In genomic region chr5:176466245-176466871, GRCh38 we compare ENCODE assay signal across 9 cellular contexts. TPM values are rescaled to one million over a fixed set of nuclear protein-coding genes. Genes with fewer than 3 reads are reported as not detected.
DNase-seq lines count a peak whose midpoint lies in the region; ATAC-seq and TF ChIP-seq lines count a peak whose summit lies in the region.
"Had no signal": no experiment of that assay in that cellular context is flagged by ENCODE, and none has a peak within 500 bp of the region (broad histone marks: within the 10 kb centered on the region; RNA-seq: fewer than 3 reads in every experiment).

No MANE protein-coding gene starts in this region.

- peak; percentile 91 for ATAC-seq in RWPE2 (ENCODE audit: low read depth)
- ATAC-seq: WTC11 had no signal

- H3K27me3 ChIP-seq in RWPE2 (ENCODE audit: insufficient read depth, poor library complexity, severe bottlenecking) (no peaks in the 10 kb centered on the region), fibroblast of lung (ENCODE audit: control insufficient read depth, insufficient read depth, low read length) (no peaks in the 10 kb centered on the region)

- H3K27ac ChIP-seq in HEK293 (ENCODE audit: extremely low read depth, low read depth, low read length) (no peak overlapping the region), RWPE2 (ENCODE audit: poor library complexity, severe bottlenecking) (peak overlapping the region; percentile 14), fibroblast of lung (ENCODE audit: insufficient read depth, low read length) (no peak overlapping the region)

- H3K4me3 ChIP-seq in HEK293 (ENCODE audit: low read depth, low read length) (no peak overlapping the region), RWPE2 (ENCODE audit: severe bottlenecking) (no peak overlapping the region), fibroblast of lung (replicated peaks in 1 of 4; ENCODE audit: control extremely low read depth in 1 of 4, insufficient read depth in 1 of 4, low read depth in 3 of 4, low read length in 4 of 4) (peak overlapping the region in 1 of 4 experiments; percentile 2), skeletal muscle cell (ENCODE audit: low read depth, low read length) (no peak overlapping the region)

- peaks cover 45% of the 10 kb centered on the region for H3K79me2 ChIP-seq in fibroblast of lung (ENCODE audit: control insufficient read depth, insufficient read depth, low read length)

- CTCF ChIA-PET in HEK293 (lab: Yijun Ruan, JAX): interaction anchor here (0.7 to 0.9 kb wide), 3 partner anchors 18 to 107 kb away, joined by 3 to 4 read pairs (median 3); partner anchors contain the start of gene FAF2

- POLR2A ChIA-PET in HEK293 (lab: Yijun Ruan, JAX): interaction anchor here (2.7 kb wide), 1 partner anchor 18 kb away, joined by 19 read pairs; the partner anchor contains the start of gene FAF2

- no peak overlapping the region for H2AFZ ChIP-seq in fibroblast of lung (ENCODE audit: low read length)

- no peak overlapping the region for H3K9ac ChIP-seq in fibroblast of lung (ENCODE audit: insufficient read depth, low read length)

- peaks cover 11% of the 10 kb centered on the region; the same call in 1 of the 2 replicates for H3K4me1 ChIP-seq in HEK293 (ENCODE audit: control insufficient read depth, insufficient read depth, low read length)
- peaks cover 14% of the 10 kb centered on the region for H3K4me1 ChIP-seq in RWPE2 (ENCODE audit: insufficient read depth, poor library complexity, severe bottlenecking)
- H3K4me1 ChIP-seq in fibroblast of lung (ENCODE audit: control insufficient read depth, extremely low read depth, insufficient read depth, low read length): no peaks in the 10 kb centered on the region

- H3K9me3 ChIP-seq in HEK293 (ENCODE audit: control insufficient read depth, insufficient read depth, low read depth, low read length) (no peaks in the 10 kb centered on the region), RWPE2 (ENCODE audit: severe bottlenecking) (no peaks in the 10 kb centered on the region), fibroblast of lung (ENCODE audit: control insufficient read depth, insufficient read depth, low read depth, low read length) (no peaks in the 10 kb centered on the region)

- DNase-seq in RWPE2 (ENCODE audit: low spot score) (no peak), fibroblast of lung (ENCODE audit: low read depth in 2 of 2) (peak; percentile 79 to 90), skeletal muscle cell (ENCODE audit: low read depth) (peak; percentile 40), NCI-H748 (lab: John Stamatoyannopoulos, UW; ENCODE audit: unreplicated experiment) (no peak), HK-2 (ENCODE audit: unreplicated experiment) (no peak)
- DNase-seq in stimulated activated CD4-positive, alpha-beta T cell treated with anti-CD3 and anti-CD28 coated beads, Interleukin-12 subunit alpha, Interleukin-12 subunit beta, amount 100 ng/mL, for 4 hours: no peak
- DNase-seq: NCI-H510A treated with DMSO at 0.1 percent for 48 hours had no signal

- no peak for TF ChIP-seq CTCF in HEK293 (tag by site-specific recombination; IDR thresholded peaks at IDR 0.05)
- TF ChIP-seq CTCF in RWPE2 (IDR thresholded peaks at IDR 0.05; ENCODE audit: poor library complexity, severe bottlenecking): no peak
- no peak for TF ChIP-seq CTCF in fibroblast of lung (conservative IDR thresholded peaks at IDR 0.05 in 1 of 2, IDR thresholded peaks at IDR 0.05 in 1 of 2; ENCODE audit: low read depth in 1 of 2, low read length in 2 of 2)

- H4K20me1 ChIP-seq in fibroblast of lung (ENCODE audit: control insufficient read depth, extremely low read depth, insufficient read depth, low read length): peaks cover 1% of the 10 kb centered on the region

- H3K36me3 ChIP-seq in HEK293 (ENCODE audit: control insufficient read depth in 2 of 2, insufficient read depth in 1 of 2, low read length in 2 of 2): peaks cover 5 to 14% of the 10 kb centered on the region in 2 experiments; a peak in 2 of 3 replicates
- peaks cover 66% of the 10 kb centered on the region for H3K36me3 ChIP-seq in RWPE2 (ENCODE audit: low read depth)
- H3K36me3 ChIP-seq in fibroblast of lung (ENCODE audit: control insufficient read depth, insufficient read depth, low read length): no peaks in the 10 kb centered on the region

- H3K4me2 ChIP-seq in fibroblast of lung (ENCODE audit: extremely low read depth, insufficient read depth, low read length): no peak overlapping the region

TF ChIP-seq in HEK293, 187 proteins besides CTCF, POLR2A, EP300 and RAD21 (continues in another document):
- peak; percentile 49 for TF ChIP-seq KLF1 (tag by site-specific recombination; IDR thresholded peaks at IDR 0.05)
- TF ChIP-seq SP3 (tag by site-specific recombination; IDR thresholded peaks at IDR 0.05): no peak
- no peak for TF ChIP-seq ZNF768 (tag by site-specific recombination; IDR thresholded peaks at IDR 0.05)
- TF ChIP-seq ZNF843 (tag by site-specific recombination; IDR thresholded peaks at IDR 0.05): peak; percentile 72
- TF ChIP-seq GFI1B (tag by site-specific recombination; IDR thresholded peaks at IDR 0.05): peak; percentile 100
- no peak for TF ChIP-seq ZNF112 (tag by site-specific recombination; IDR thresholded peaks at IDR 0.05)
- no peak for TF ChIP-seq ZNF76 (tag by site-specific recombination; IDR thresholded peaks at IDR 0.05; ENCODE audit: borderline replicate concordance, low read depth)
- TF ChIP-seq ZFP41 (tag by site-specific recombination; IDR thresholded peaks at IDR 0.05; ENCODE audit: borderline replicate concordance): no peak
- peak; percentile 37; the same call in 1 of the 2 replicates for TF ChIP-seq ZFP69B (tag by site-specific recombination; IDR thresholded peaks at IDR 0.05)
- peak; percentile 85 for TF ChIP-seq ZNF18 (tag by site-specific recombination; IDR thresholded peaks at IDR 0.05)
- TF ChIP-seq GLIS1 (tag by site-specific recombination; IDR thresholded peaks at IDR 0.05): peak; percentile 61
- no peak for TF ChIP-seq BCL11B (tag by site-specific recombination; IDR thresholded peaks at IDR 0.05; ENCODE audit: low read depth)
- TF ChIP-seq, protein P1, sequence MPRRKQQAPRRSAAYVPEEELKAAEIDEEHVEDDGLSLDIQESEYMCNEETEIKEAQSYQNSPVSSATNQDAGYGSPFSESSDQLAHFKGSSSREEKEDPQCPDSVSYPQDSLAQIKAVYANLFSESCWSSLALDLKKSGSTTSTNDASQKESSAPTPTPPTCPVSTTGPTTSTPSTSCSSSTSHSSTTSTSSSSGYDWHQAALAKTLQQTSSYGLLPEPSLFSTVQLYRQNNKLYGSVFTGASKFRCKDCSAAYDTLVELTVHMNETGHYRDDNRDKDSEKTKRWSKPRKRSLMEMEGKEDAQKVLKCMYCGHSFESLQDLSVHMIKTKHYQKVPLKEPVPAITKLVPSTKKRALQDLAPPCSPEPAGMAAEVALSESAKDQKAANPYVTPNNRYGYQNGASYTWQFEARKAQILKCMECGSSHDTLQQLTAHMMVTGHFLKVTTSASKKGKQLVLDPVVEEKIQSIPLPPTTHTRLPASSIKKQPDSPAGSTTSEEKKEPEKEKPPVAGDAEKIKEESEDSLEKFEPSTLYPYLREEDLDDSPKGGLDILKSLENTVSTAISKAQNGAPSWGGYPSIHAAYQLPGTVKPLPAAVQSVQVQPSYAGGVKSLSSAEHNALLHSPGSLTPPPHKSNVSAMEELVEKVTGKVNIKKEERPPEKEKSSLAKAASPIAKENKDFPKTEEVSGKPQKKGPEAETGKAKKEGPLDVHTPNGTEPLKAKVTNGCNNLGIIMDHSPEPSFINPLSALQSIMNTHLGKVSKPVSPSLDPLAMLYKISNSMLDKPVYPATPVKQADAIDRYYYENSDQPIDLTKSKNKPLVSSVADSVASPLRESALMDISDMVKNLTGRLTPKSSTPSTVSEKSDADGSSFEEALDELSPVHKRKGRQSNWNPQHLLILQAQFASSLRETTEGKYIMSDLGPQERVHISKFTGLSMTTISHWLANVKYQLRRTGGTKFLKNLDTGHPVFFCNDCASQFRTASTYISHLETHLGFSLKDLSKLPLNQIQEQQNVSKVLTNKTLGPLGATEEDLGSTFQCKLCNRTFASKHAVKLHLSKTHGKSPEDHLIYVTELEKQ (tag by site-specific recombination; IDR thresholded peaks at IDR 0.05; ENCODE audit: borderline replicate concordance): peak; percentile 63; the same call in 1 of the 2 replicates
- TF ChIP-seq ZNF792 (tag by site-specific recombination; IDR thresholded peaks at IDR 0.05): no peak
- no peak for TF ChIP-seq MYNN (tag by site-specific recombination; IDR thresholded peaks at IDR 0.05; ENCODE audit: borderline replicate concordance)
- no peak; the same call in 1 of the 2 replicates for TF ChIP-seq ZNF654 (tag by site-specific recombination; IDR thresholded peaks at IDR 0.05; ENCODE audit: low read depth)
- no peak for TF ChIP-seq ZNF791 (tag by site-specific recombination; IDR thresholded peaks at IDR 0.05)
- TF ChIP-seq SP7 (tag by site-specific recombination; IDR thresholded peaks at IDR 0.05): peak; percentile 81
- no peak for TF ChIP-seq ZNF239 (tag by site-specific recombination; IDR thresholded peaks at IDR 0.05)
- no peak for TF ChIP-seq ZNF521 (tag by site-specific recombination; IDR thresholded peaks at IDR 0.05)

RNA-seq across cellular contexts. Expression of gene FAF2, which starts 18.2 kb away (rescaled TPM):
- 35.4 and 38.5 TPM in 2 replicates for total RNA-seq in fibroblast of lung
- polyA plus RNA-seq in fibroblast of lung: 54.7 and 55.5 TPM in 2 replicates
- polyA plus RNA-seq in fibroblast of lung (2012): 34.2 and 35.5 TPM in 2 replicates
- polyA minus RNA-seq in fibroblast of lung (ENCODE audit: low replicate concordance): 29.8 and 30.6 TPM in 2 replicates

RNA-seq across cellular contexts. Expression of gene CLTB, which starts 50.0 kb away (rescaled TPM):
- total RNA-seq in fibroblast of lung: 74.2 and 94.3 TPM in 2 replicates
- polyA plus RNA-seq in fibroblast of lung: 90.8 and 116 TPM in 2 replicates
- polyA plus RNA-seq in fibroblast of lung (2012): 98.9 and 144 TPM in 2 replicates
- 14.7 and 20.6 TPM in 2 replicates for polyA minus RNA-seq in fibroblast of lung (ENCODE audit: low replicate concordance)

Comparison
In these comparisons a context has a peak if more than half of its experiments do, and no peak if none do; other contexts are left out.
1. DNase-seq: peak in fibroblast of lung (2 of 2) and skeletal muscle cell (single experiment); none in RWPE2 (single experiment), stimulated activated CD4-positive, alpha-beta T cell treated with anti-CD3 and anti-CD28 coated beads, Interleukin-12 subunit alpha, Interleukin-12 subunit beta, amount 100 ng/mL, for 4 hours (single experiment), NCI-H748 (single experiment) and HK-2 (single experiment).